Comparison of ENCODE assay signal across 8 cellular contexts in genomic region chr11:110091995-110092576, GRCh38. TPM values are rescaled to one million over a fixed set of nuclear protein-coding genes. Genes with fewer than 3 reads are reported as not detected.
DNase-seq lines count a peak whose midpoint lies in the region; ATAC-seq and TF ChIP-seq lines count a peak whose summit lies in the region.

No MANE protein-coding gene starts in this region.

- H3K9me1 ChIP-seq in IMR-90 (ENCODE audit: insufficient read depth, low read length) = peaks cover 16% of the 10 kb centered on the region

- peak overlapping the region; percentile 21 for H4K5ac ChIP-seq in IMR-90 (ENCODE audit: low read depth, low read length)

- H2AK5ac ChIP-seq in IMR-90 (ENCODE audit: low read depth, low read length) = peak overlapping the region; percentile 6; the same call in 1 of the 2 replicates

- peak overlapping the region; percentile 93 for H2AFZ ChIP-seq in IMR-90 (replicated peaks; ENCODE audit: low read length, poor library complexity)

- H3K4me1 ChIP-seq in IMR-90 (ENCODE audit: control insufficient read depth, insufficient read depth, low read length) (peaks cover 7% of the 10 kb centered on the region), upper lobe of right lung (no peaks in the 10 kb centered on the region)

- peak overlapping the region; percentile 39 for H3K18ac ChIP-seq in IMR-90 (ENCODE audit: low read depth, low read length)

- H3K36me3 Mint-ChIP-seq in CD14-positive monocyte = peaks cover 3% of the 10 kb centered on the region in 2 donors
- no peaks in the 10 kb centered on the region for H3K36me3 Mint-ChIP-seq in brain

- peaks cover 6 to 22% of the 10 kb centered on the region in 2 experiments; a peak in 3 of 4 replicates for H3K79me1 ChIP-seq in IMR-90 (ENCODE audit: low read depth in 1 of 2, low read length in 2 of 2)

- H3K27ac ChIP-seq in IMR-90 (ENCODE audit: insufficient read depth, low read length) = peak overlapping the region; percentile 92
- peak overlapping the region; percentile 93 for H3K27ac ChIP-seq in upper lobe of right lung

- intact Hi-C loops in CD14-positive monocyte (cut with micrococcal nuclease) = loop anchor here in 1 of 2 donors (2.0 kb wide), 1 partner anchor 23 kb away; no protein-coding TSS in a partner anchor
- intact Hi-C loops in IMR-90 (cut with micrococcal nuclease) = loop anchor here (2.0 to 5.0 kb wide), 4 partner anchors 105 to 341 kb away; no protein-coding TSS in a partner anchor
- intact Hi-C loops in upper lobe of right lung (cut with DNase I) = loop anchor here (10.0 kb wide), 1 partner anchor 137 kb away; no protein-coding TSS in a partner anchor

- H3K36me3 ChIP-seq in IMR-90 (ENCODE audit: control insufficient read depth, insufficient read depth, low read length) (no peaks in the 10 kb centered on the region), upper lobe of right lung (no peaks in the 10 kb centered on the region)

- H3K9me3 Mint-ChIP-seq in CD14-positive monocyte (peaks cover 0 to 2% (median 0%) of the 10 kb centered on the region in 7 donors), brain (no peaks in the 10 kb centered on the region)

- POLR2A ChIA-PET in IMR-90 (lab: Charles Lee; ENCODE audit: unreplicated experiment) = no interaction called here

- H3K27me3 Mint-ChIP-seq in CD14-positive monocyte (ENCODE audit: low read depth in 3 of 3) = peaks cover 4 to 12% (median 10%) of the 10 kb centered on the region in 3 donors
- H3K27me3 Mint-ChIP-seq in brain = peaks cover 4% of the 10 kb centered on the region

- no peaks in the 10 kb centered on the region; the same call in 1 of the 2 replicates for H4K20me1 ChIP-seq in IMR-90 (ENCODE audit: insufficient read depth, low read length)

- 9% methylated on average over 4 of the region's 17 CpGs; no CpG with 5 or more reads in 1 of the 2 experiments for WGBS in IMR-90 (ENCODE audit: extremely low coverage in 2 of 2, insufficient read length in 1 of 2), 2 experiments

- DNase-seq in CD14-positive monocyte (ENCODE audit: low spot score) (no peak), IMR-90 (no peak), medulla oblongata (ENCODE audit: extremely low spot score) (peak; percentile 38), upper lobe of right lung (no peak), NCI-H1694 treated with DMSO at 0.1 percent for 48 hours (lab: John Stamatoyannopoulos, UW) (no peak), middle frontal gyrus (ENCODE audit: extremely low spot score, low spot score) (no peak)

- H3K4me1 Mint-ChIP-seq in CD14-positive monocyte (peaks cover 34% of the 10 kb centered on the region), brain (peaks cover 42% of the 10 kb centered on the region)

- in situ Hi-C loops in IMR-90 (cut with MboI; ENCODE audit: low sequenced_read_pairs) = loop anchor here (5.0 kb wide), 1 partner anchor 140 kb away; no protein-coding TSS in a partner anchor

- no peak for TF ChIP-seq CTCF in CD14-positive monocyte (IDR thresholded peaks at IDR 0.05)
- no peak for TF ChIP-seq CTCF in IMR-90 (conservative IDR thresholded peaks at IDR 0.05; ENCODE audit: low read depth, low read length)
- TF ChIP-seq CTCF in brain (conservative IDR thresholded peaks at IDR 0.05) = no peak
- TF ChIP-seq CTCF in upper lobe of right lung (IDR thresholded peaks at IDR 0.05) = no peak

- H3K27me3 ChIP-seq in IMR-90 (ENCODE audit: control insufficient read depth, insufficient read depth, low read length) (no peaks in the 10 kb centered on the region), upper lobe of right lung (no peaks in the 10 kb centered on the region)

- CTCF ChIA-PET in IMR-90 (lab: Yijun Ruan, JAX) = interaction anchor here (1.4 kb wide), 1 partner anchor 19 kb away, joined by 3 read pairs; no protein-coding TSS in a partner anchor

- peak overlapping the region; percentile 25; the same call in 1 of the 2 replicates for H2BK20ac ChIP-seq in IMR-90 (ENCODE audit: low read depth, low read length)

- dilution Hi-C loops in IMR-90 (cut with HindIII; ENCODE audit: low sequenced_read_pairs, unreplicated experiment) = no loop called here

- H2AK9ac ChIP-seq in IMR-90 (replicated peaks; ENCODE audit: low read depth, low read length, poor library complexity) = peak overlapping the region; percentile 75

- H3K9me3 ChIP-seq in IMR-90 (ENCODE audit: control insufficient read depth, insufficient read depth, low read length) = no peaks in the 10 kb centered on the region
- H3K9me3 ChIP-seq in upper lobe of right lung = no peaks in the 10 kb centered on the region

- H3K4me3 ChIP-seq in IMR-90 (ENCODE audit: insufficient read depth, low read depth, low read length) (peak overlapping the region; percentile 76), upper lobe of right lung (peak overlapping the region; percentile 70)

- peak overlapping the region; percentile 53 for H3K4ac ChIP-seq in IMR-90 (ENCODE audit: low read depth, low read length)

- no peak; the same call in 1 of the 2 replicates for TF ChIP-seq POLR2A in IMR-90 (IDR thresholded peaks at IDR 0.05; ENCODE audit: low read depth, low read length)

- H4K8ac ChIP-seq in IMR-90 (ENCODE audit: low read depth in 2 of 2, low read length in 2 of 2) = peak overlapping the region; percentile 65 to 80

- peak overlapping the region; percentile 78 for H2BK120ac ChIP-seq in IMR-90 (ENCODE audit: low read depth, low read length)

- H3K4me3 Mint-ChIP-seq in CD14-positive monocyte = peak overlapping the region; percentile 90 to 96
- peak overlapping the region; percentile 90 to 97 (median 92) for H3K4me3 Mint-ChIP-seq in brain

- H3K4me2 ChIP-seq in IMR-90 (ENCODE audit: low read depth, low read length) = peak overlapping the region; percentile 77

- H3K23ac ChIP-seq in IMR-90 (ENCODE audit: low read depth, low read length) = peak overlapping the region; percentile 66

- peak overlapping the region; percentile 71 for H2BK5ac ChIP-seq in IMR-90 (ENCODE audit: low read depth, low read length, poor library complexity, severe bottlenecking)

- no peak for ATAC-seq in IMR-90 (ENCODE audit: low read depth)
- no peak for ATAC-seq in upper lobe of right lung
- no peak for ATAC-seq in HG03175 (IDR thresholded peaks at IDR 0.05; ENCODE audit: unreplicated experiment)

- H3K9ac ChIP-seq in IMR-90 (ENCODE audit: low read depth, low read length) = peak overlapping the region; percentile 71

- peak overlapping the region; percentile 63; the same call in 1 of the 2 replicates for H4K91ac ChIP-seq in IMR-90 (ENCODE audit: insufficient read depth, low read depth, low read length)

- TF ChIP-seq RAD21 in IMR-90 (IDR thresholded peaks at IDR 0.05; ENCODE audit: low read length) = no peak

- BruUV-seq in IMR-90 (replicated peaks; lab: Mats Ljungman, UMichigan) = no TSS peak

- H3K14ac ChIP-seq in IMR-90 (replicated peaks; ENCODE audit: low read depth, low read length) = peak overlapping the region; percentile 32

- peak overlapping the region; percentile 16; the same call in 1 of the 3 replicates for H2BK15ac ChIP-seq in IMR-90 (ENCODE audit: low read depth, low read length)

- H3K27ac Mint-ChIP-seq in CD14-positive monocyte (peak overlapping the region; percentile 76 to 95 (median 92)), brain (peak overlapping the region; percentile 96 to 99 (median 98))

- peak overlapping the region; percentile 75 for H3K56ac ChIP-seq in IMR-90 (ENCODE audit: extremely low read depth, insufficient read depth, low read length)

TF ChIP-seq in IMR-90, 13 proteins besides CTCF, POLR2A, EP300 and RAD21:
- TF ChIP-seq, protein P1, sequence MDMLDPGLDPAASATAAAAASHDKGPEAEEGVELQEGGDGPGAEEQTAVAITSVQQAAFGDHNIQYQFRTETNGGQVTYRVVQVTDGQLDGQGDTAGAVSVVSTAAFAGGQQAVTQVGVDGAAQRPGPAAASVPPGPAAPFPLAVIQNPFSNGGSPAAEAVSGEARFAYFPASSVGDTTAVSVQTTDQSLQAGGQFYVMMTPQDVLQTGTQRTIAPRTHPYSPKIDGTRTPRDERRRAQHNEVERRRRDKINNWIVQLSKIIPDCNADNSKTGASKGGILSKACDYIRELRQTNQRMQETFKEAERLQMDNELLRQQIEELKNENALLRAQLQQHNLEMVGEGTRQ (IDR thresholded peaks at IDR 0.05; ENCODE audit: low read depth, low read length) = no peak
- no peak for TF ChIP-seq SMC3 (IDR thresholded peaks at IDR 0.05; ENCODE audit: low read depth, low read length)
- no peak for TF ChIP-seq RCOR1 (IDR thresholded peaks at IDR 0.05; ENCODE audit: insufficient replicate concordance, low read length)
- TF ChIP-seq RFX5 (IDR thresholded peaks at IDR 0.05; ENCODE audit: low read depth, low read length) = no peak
- TF ChIP-seq FOS (IDR thresholded peaks at IDR 0.05; ENCODE audit: low read depth, low read length) = no peak
- TF ChIP-seq MXI1 (IDR thresholded peaks at IDR 0.05; ENCODE audit: borderline replicate concordance, low read depth, low read length) = no peak
- no peak for TF ChIP-seq CHD1 (IDR thresholded peaks at IDR 0.05; ENCODE audit: low read depth, low read length)
- no peak for TF ChIP-seq MAZ (IDR thresholded peaks at IDR 0.05; ENCODE audit: borderline replicate concordance, low read depth, low read length)
- no peak for TF ChIP-seq NFE2L2 (IDR thresholded peaks at IDR 0.05; ENCODE audit: low read depth, low read length)
- no peak for TF ChIP-seq CEBPB (IDR thresholded peaks at IDR 0.05; ENCODE audit: low read depth, low read length)
- TF ChIP-seq MAFK (IDR thresholded peaks at IDR 0.05; ENCODE audit: low read depth, low read length) = no peak
- TF ChIP-seq BHLHE40 (IDR thresholded peaks at IDR 0.05; ENCODE audit: low read depth, low read length) = no peak
- TF ChIP-seq, protein P2, sequence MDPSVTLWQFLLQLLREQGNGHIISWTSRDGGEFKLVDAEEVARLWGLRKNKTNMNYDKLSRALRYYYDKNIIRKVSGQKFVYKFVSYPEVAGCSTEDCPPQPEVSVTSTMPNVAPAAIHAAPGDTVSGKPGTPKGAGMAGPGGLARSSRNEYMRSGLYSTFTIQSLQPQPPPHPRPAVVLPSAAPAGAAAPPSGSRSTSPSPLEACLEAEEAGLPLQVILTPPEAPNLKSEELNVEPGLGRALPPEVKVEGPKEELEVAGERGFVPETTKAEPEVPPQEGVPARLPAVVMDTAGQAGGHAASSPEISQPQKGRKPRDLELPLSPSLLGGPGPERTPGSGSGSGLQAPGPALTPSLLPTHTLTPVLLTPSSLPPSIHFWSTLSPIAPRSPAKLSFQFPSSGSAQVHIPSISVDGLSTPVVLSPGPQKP (IDR thresholded peaks at IDR 0.05; ENCODE audit: borderline replicate concordance, low read depth, low read length) = no peak

RNA-seq across cellular contexts. Expression of gene ZC3H12C, which starts 1.1 kb away (rescaled TPM):
- polyA plus RNA-seq in CD14-positive monocyte = under 1 TPM; 0.47 to 0.73 TPM
- 14.2 and 15.8 TPM in 2 replicates for total RNA-seq in IMR-90 (2012; rRNA removed)
- polyA plus RNA-seq in IMR-90 (2012; rRNA removed) = 4.2 and 4.7 TPM in 2 replicates
- polyA plus RNA-seq in IMR-90 (2012; cell fraction: cytosol; rRNA removed) = 1.7 and 2.2 TPM in 2 replicates
- 5.2 and 12.8 TPM in 2 replicates for polyA plus RNA-seq in IMR-90 (2012; cell fraction: nucleus; rRNA removed; ENCODE audit: low replicate concordance)
- polyA plus RNA-seq in brain (ENCODE audit: insufficient read depth, low read depth, low replicate concordance) = 2.5 TPM
- 14.8 TPM for total RNA-seq in upper lobe of right lung
